ENCODE assay signal across 1 cellular context in the genomic region with DNA sequence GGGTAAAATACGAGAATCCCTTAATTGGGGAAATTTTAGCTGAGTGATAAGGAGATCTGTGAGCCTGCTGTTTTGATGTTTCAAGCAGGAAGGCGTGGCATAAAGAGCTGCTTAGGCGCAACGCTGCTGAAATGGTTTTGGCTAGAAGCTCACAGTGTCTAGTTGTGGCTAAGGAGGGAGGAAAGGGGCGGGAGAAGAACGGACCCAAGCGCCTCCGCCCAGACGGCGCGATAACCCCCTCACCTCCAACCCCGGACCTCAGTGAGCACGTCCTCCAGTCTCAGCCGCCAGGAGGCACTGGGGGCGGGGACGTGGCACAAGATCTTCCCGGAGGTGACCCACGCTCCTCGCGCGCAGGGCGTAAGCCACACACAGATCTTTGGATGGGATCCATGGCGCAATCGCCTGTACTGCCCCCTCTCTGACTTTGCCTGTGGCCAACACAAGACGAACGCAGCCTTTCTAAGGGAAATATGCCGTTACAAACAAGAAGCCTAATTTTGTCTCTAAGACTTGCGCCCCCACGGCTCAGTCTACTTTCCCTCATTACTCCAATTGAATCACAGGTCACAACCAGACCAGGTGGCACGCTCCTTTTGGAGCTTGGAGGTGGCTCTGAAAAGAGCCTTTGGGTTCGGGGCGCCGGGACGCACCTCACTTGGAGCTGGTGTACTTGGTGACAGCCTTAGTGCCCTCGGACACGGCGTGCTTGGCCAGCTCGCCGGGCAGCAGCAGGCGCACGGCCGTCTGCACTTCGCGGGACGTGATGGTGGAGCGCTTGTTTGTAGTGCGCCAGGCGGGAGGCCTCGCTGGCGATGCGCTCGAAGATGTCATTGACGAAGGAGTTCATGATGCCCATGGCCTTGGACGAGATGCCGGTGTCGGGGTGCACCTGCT.
TF ChIP-seq lines count a peak whose summit lies in the region.

No MANE protein-coding gene starts in this region.

TF ChIP-seq in K562, 482 proteins besides CTCF, POLR2A, EP300 and RAD21 (continued from another document and continues in another):
- TF ChIP-seq, protein P1, sequence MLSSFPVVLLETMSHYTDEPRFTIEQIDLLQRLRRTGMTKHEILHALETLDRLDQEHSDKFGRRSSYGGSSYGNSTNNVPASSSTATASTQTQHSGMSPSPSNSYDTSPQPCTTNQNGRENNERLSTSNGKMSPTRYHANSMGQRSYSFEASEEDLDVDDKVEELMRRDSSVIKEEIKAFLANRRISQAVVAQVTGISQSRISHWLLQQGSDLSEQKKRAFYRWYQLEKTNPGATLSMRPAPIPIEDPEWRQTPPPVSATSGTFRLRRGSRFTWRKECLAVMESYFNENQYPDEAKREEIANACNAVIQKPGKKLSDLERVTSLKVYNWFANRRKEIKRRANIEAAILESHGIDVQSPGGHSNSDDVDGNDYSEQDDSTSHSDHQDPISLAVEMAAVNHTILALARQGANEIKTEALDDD (IDR thresholded peaks at IDR 0.05), result peak; percentile 85
- peak; percentile 64; the same call in 1 of the 2 replicates for TF ChIP-seq GABPB1 (CRISPR knock-in tag; IDR thresholded peaks at IDR 0.05)
- TF ChIP-seq, protein P2, sequence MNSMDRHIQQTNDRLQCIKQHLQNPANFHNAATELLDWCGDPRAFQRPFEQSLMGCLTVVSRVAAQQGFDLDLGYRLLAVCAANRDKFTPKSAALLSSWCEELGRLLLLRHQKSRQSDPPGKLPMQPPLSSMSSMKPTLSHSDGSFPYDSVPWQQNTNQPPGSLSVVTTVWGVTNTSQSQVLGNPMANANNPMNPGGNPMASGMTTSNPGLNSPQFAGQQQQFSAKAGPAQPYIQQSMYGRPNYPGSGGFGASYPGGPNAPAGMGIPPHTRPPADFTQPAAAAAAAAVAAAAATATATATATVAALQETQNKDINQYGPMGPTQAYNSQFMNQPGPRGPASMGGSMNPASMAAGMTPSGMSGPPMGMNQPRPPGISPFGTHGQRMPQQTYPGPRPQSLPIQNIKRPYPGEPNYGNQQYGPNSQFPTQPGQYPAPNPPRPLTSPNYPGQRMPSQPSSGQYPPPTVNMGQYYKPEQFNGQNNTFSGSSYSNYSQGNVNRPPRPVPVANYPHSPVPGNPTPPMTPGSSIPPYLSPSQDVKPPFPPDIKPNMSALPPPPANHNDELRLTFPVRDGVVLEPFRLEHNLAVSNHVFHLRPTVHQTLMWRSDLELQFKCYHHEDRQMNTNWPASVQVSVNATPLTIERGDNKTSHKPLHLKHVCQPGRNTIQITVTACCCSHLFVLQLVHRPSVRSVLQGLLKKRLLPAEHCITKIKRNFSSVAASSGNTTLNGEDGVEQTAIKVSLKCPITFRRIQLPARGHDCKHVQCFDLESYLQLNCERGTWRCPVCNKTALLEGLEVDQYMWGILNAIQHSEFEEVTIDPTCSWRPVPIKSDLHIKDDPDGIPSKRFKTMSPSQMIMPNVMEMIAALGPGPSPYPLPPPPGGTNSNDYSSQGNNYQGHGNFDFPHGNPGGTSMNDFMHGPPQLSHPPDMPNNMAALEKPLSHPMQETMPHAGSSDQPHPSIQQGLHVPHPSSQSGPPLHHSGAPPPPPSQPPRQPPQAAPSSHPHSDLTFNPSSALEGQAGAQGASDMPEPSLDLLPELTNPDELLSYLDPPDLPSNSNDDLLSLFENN (IDR thresholded peaks at IDR 0.05; ENCODE audit: low read depth in 2 of 2, low read length in 2 of 2), result peak in 1 of 2 experiments; percentile 75; a peak in 1 of 4 replicates
- TF ChIP-seq WHSC1 (IDR thresholded peaks at IDR 0.05; ENCODE audit: low read length), result no peak
- peak; percentile 43 for TF ChIP-seq BRD9 (IDR thresholded peaks at IDR 0.05; ENCODE audit: low read depth, partially characterized antibody)
- TF ChIP-seq ATF7 (IDR thresholded peaks at IDR 0.05), result peak; percentile 93
- TF ChIP-seq ZBTB1 (CRISPR knock-in tag; IDR thresholded peaks at IDR 0.05; ENCODE audit: borderline replicate concordance, low read depth), result 0 out of 2 replicates have a peak, but pooled peaks have one; percentile 30
- no peak for TF ChIP-seq PTTG1 (tag; IDR thresholded peaks at IDR 0.05; ENCODE audit: low read depth)
- peak; percentile 56; the same call in 1 of the 2 replicates for TF ChIP-seq HCFC1 (IDR thresholded peaks at IDR 0.05; ENCODE audit: low read depth, low read length)
- TF ChIP-seq ASH1L (IDR thresholded peaks at IDR 0.05; ENCODE audit: borderline replicate concordance, low read depth, partially characterized antibody), result no peak
- 0 out of 4 replicates have a peak, but pooled peaks of 1 of the 2 experiments have one; percentile 63 for TF ChIP-seq TEAD1 (CRISPR knock-in tag; IDR thresholded peaks at IDR 0.05)
- 0 out of 2 replicates have a peak, but pooled peaks have one; percentile 8 for TF ChIP-seq GABPA (tag; conservative IDR thresholded peaks at IDR 0.05; ENCODE audit: low read depth)
- TF ChIP-seq RAD51 (IDR thresholded peaks at IDR 0.05; ENCODE audit: borderline replicate concordance, low read depth), result peak; percentile 22; the same call in 1 of the 2 replicates
- peak; percentile 94 for TF ChIP-seq NBN (IDR thresholded peaks at IDR 0.05; ENCODE audit: low read depth)
- no peak for TF ChIP-seq CBX8 (IDR thresholded peaks at IDR 0.05; ENCODE audit: borderline replicate concordance, extremely low read depth, low read depth, low read length, poor library complexity, severe bottlenecking)
- no peak for TF ChIP-seq NR4A1 (CRISPR knock-in tag; IDR thresholded peaks at IDR 0.05)
- TF ChIP-seq NR4A1 (tag; IDR thresholded peaks at IDR 0.05), result peak; percentile 70; the same call in 1 of the 2 replicates
- TF ChIP-seq, protein P3, sequence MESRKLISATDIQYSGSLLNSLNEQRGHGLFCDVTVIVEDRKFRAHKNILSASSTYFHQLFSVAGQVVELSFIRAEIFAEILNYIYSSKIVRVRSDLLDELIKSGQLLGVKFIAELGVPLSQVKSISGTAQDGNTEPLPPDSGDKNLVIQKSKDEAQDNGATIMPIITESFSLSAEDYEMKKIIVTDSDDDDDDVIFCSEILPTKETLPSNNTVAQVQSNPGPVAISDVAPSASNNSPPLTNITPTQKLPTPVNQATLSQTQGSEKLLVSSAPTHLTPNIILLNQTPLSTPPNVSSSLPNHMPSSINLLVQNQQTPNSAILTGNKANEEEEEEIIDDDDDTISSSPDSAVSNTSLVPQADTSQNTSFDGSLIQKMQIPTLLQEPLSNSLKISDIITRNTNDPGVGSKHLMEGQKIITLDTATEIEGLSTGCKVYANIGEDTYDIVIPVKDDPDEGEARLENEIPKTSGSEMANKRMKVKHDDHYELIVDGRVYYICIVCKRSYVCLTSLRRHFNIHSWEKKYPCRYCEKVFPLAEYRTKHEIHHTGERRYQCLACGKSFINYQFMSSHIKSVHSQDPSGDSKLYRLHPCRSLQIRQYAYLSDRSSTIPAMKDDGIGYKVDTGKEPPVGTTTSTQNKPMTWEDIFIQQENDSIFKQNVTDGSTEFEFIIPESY (CRISPR knock-in tag; IDR thresholded peaks at IDR 0.05), result peak; percentile 83
- TF ChIP-seq POU5F1 (IDR thresholded peaks at IDR 0.05; ENCODE audit: borderline replicate concordance, low read depth, low read length, partially characterized antibody), result no peak
- peak; percentile 92 for TF ChIP-seq CBFB (CRISPR knock-in tag; IDR thresholded peaks at IDR 0.05)
- TF ChIP-seq, protein P4, sequence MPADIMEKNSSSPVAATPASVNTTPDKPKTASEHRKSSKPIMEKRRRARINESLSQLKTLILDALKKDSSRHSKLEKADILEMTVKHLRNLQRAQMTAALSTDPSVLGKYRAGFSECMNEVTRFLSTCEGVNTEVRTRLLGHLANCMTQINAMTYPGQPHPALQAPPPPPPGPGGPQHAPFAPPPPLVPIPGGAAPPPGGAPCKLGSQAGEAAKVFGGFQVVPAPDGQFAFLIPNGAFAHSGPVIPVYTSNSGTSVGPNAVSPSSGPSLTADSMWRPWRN (IDR thresholded peaks at IDR 0.05; ENCODE audit: low read depth), result peak; percentile 95
- no peak for TF ChIP-seq POLR2AphosphoS5 (IDR thresholded peaks at IDR 0.05; ENCODE audit: control insufficient read depth, insufficient read depth, low read depth, low read length)
- TF ChIP-seq U2AF1 (optimal IDR thresholded peaks at IDR 0.05; ENCODE audit: low read depth, low read length), result no peak
- TF ChIP-seq, protein P5, sequence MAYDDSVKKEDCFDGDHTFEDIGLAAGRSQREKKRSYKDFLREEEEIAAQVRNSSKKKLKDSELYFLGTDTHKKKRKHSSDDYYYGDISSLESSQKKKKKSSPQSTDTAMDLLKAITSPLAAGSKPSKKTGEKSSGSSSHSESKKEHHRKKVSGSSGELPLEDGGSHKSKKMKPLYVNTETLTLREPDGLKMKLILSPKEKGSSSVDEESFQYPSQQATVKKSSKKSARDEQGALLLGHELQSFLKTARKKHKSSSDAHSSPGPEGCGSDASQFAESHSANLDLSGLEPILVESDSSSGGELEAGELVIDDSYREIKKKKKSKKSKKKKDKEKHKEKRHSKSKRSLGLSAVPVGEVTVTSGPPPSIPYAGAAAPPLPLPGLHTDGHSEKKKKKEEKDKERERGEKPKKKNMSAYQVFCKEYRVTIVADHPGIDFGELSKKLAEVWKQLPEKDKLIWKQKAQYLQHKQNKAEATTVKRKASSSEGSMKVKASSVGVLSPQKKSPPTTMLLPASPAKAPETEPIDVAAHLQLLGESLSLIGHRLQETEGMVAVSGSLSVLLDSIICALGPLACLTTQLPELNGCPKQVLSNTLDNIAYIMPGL (CRISPR knock-in tag; IDR thresholded peaks at IDR 0.05), result peak; percentile 87
- peak; percentile 73 for TF ChIP-seq RBFOX2 (IDR thresholded peaks at IDR 0.05; ENCODE audit: low read depth, low read length)
- peak; percentile 51; the same call in 1 of the 2 replicates for TF ChIP-seq SMARCC2 (IDR thresholded peaks at IDR 0.05; ENCODE audit: low read depth)
- TF ChIP-seq ZNF133 (CRISPR knock-in tag; IDR thresholded peaks at IDR 0.05), result no peak
- no peak for TF ChIP-seq RBM25 (IDR thresholded peaks at IDR 0.05; ENCODE audit: low read depth, low read length, severe bottlenecking)
- TF ChIP-seq, protein P6, sequence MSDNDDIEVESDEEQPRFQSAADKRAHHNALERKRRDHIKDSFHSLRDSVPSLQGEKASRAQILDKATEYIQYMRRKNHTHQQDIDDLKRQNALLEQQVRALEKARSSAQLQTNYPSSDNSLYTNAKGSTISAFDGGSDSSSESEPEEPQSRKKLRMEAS (CRISPR knock-in tag; IDR thresholded peaks at IDR 0.05), result peak; percentile 69
- peak; percentile 1; the same call in 1 of the 2 replicates for TF ChIP-seq MAFF (IDR thresholded peaks at IDR 0.05; ENCODE audit: low read length)
- TF ChIP-seq NR2C1 (IDR thresholded peaks at IDR 0.05), result peak; percentile 93
- peak; percentile 95 for TF ChIP-seq NR2C1 (tag; IDR thresholded peaks at IDR 0.05)
- peak; percentile 86 for TF ChIP-seq NCOR1 (IDR thresholded peaks at IDR 0.05)
- TF ChIP-seq, protein P7, sequence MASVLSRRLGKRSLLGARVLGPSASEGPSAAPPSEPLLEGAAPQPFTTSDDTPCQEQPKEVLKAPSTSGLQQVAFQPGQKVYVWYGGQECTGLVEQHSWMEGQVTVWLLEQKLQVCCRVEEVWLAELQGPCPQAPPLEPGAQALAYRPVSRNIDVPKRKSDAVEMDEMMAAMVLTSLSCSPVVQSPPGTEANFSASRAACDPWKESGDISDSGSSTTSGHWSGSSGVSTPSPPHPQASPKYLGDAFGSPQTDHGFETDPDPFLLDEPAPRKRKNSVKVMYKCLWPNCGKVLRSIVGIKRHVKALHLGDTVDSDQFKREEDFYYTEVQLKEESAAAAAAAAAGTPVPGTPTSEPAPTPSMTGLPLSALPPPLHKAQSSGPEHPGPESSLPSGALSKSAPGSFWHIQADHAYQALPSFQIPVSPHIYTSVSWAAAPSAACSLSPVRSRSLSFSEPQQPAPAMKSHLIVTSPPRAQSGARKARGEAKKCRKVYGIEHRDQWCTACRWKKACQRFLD (CRISPR knock-in tag; IDR thresholded peaks at IDR 0.05), result peak; percentile 82
- TF ChIP-seq LEF1 (IDR thresholded peaks at IDR 0.05), result peak; percentile 56
- TF ChIP-seq RFX5 (IDR thresholded peaks at IDR 0.05; ENCODE audit: low read depth, low read length), result no peak
- TF ChIP-seq, protein P8, sequence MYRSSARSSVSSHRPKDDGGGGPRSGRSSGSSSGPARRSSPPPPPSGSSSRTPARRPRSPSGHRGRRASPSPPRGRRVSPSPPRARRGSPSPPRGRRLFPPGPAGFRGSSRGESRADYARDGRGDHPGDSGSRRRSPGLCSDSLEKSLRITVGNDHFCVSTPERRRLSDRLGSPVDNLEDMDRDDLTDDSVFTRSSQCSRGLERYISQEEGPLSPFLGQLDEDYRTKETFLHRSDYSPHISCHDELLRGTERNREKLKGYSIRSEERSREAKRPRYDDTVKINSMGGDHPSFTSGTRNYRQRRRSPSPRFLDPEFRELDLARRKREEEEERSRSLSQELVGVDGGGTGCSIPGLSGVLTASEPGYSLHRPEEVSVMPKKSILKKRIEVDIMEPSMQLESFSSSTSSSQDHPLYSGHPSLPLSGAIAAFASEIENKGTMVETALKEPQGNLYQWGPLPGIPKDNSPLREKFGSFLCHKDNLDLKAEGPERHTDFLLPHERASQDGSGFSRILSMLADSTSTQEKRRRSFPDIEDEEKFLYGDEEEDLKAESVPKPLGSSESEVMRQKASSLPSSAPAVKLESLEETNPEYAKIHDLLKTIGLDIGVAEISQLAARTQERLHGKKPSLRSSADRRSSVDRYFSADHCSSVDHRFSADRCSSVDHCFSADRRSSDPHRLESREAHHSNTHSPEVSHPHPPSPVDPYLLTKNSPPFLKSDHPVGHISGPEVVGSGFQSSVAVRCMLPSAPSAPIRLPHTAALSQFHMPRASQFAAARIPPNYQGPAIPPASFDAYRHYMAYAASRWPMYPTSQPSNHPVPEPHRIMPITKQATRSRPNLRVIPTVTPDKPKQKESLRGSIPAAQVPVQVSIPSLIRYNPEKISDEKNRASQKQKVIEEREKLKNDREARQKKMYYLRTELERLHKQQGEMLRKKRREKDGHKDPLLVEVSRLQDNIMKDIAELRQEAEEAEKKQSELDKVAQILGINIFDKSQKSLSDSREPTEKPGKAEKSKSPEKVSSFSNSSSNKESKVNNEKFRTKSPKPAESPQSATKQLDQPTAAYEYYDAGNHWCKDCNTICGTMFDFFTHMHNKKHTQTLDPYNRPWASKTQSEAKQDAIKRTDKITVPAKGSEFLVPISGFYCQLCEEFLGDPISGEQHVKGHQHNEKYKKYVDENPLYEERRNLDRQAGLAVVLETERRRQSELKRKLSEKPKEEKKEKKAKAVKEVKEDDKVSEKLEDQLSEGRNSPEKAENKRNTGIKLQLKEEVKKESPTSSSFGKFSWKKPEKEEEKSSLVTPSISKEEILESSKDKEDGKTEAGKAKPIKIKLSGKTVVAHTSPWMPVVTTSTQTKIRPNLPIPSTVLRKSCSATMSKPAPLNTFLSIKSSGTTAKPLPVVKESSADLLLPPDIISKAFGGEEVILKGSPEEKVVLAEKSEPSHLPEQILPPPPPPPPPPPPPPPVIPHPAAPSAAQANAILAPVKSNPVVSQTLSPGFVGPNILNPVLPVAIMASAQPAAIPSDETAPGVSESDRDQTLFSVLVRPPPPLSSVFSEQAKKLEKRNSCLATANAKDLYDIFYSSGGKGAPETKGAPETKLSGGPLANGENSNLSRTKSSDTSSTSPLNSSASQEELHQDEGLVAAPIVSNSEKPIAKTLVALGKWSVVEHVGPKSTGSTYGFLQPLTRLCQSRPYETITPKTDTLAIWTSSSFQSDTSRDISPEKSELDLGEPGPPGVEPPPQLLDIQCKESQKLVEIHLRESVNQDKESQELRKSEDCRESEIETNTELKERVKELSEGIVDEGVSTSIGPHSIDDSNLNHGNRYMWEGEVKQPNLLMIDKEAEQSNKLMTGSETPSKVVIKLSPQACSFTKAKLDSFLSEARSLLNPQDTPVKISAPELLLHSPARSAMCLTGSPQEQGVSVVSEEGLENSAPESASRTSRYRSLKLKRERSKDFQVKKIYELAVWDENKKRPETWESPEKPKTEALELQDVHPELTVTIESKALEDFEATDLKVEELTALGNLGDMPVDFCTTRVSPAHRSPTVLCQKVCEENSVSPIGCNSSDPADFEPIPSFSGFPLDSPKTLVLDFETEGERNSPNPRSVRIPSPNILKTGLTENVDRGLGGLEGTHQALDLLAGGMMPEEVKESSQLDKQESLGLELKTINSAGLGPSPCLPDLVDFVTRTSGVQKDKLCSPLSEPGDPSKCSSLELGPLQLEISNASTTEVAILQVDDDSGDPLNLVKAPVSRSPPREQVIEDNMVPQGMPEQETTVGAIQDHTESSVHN (IDR thresholded peaks at IDR 0.05; ENCODE audit: borderline replicate concordance in 1 of 2, low read depth in 1 of 2), result peak in 1 of 2 experiments; percentile 40; a peak in 1 of 4 replicates
